Comparison of ENCODE assay signal across 2 cellular contexts in genomic region chr22:36250292-36250960, GRCh38. TPM values are rescaled to one million over a fixed set of nuclear protein-coding genes. Genes with fewer than 3 reads are reported as not detected.
"Had no signal": no experiment of that assay in that cellular context is flagged by ENCODE, and none has a peak within 500 bp of the region (broad histone marks: within the 10 kb centered on the region; RNA-seq: fewer than 3 reads in every experiment).

No MANE protein-coding gene starts in this region.

RNA-seq across cellular contexts. Expression of gene APOL4, which starts 48.8 kb away (rescaled TPM):
- total RNA-seq: ascending aorta, endodermal cell had no signal
